In genomic region chr7:30598121-30598876, GRCh38 we compare ENCODE assay signal across 1 cellular context.
TF ChIP-seq lines count a peak whose summit lies in the region.

No MANE protein-coding gene starts in this region.

TF ChIP-seq in H1, 55 proteins besides CTCF, POLR2A, EP300 and RAD21:
- TF ChIP-seq FOSL1 (IDR thresholded peaks at IDR 0.05; ENCODE audit: insufficient read depth, low read depth, low read length), result no peak
- TF ChIP-seq CHD1 (IDR thresholded peaks at IDR 0.05; ENCODE audit: low read depth, low read length), result no peak
- no peak for TF ChIP-seq PHF8 (conservative IDR thresholded peaks at IDR 0.05; ENCODE audit: low read depth, low read length)
- no peak for TF ChIP-seq SIX5 (IDR thresholded peaks at IDR 0.05; ENCODE audit: low read depth, low read length)
- no peak for TF ChIP-seq SP1 (IDR thresholded peaks at IDR 0.05; ENCODE audit: low read depth, low read length)
- TF ChIP-seq ATF2 (IDR thresholded peaks at IDR 0.05; ENCODE audit: low read length), result no peak
- no peak for TF ChIP-seq ASH2L (IDR thresholded peaks at IDR 0.05; ENCODE audit: low read length)
- no peak for TF ChIP-seq CREB1 (IDR thresholded peaks at IDR 0.05)
